ENCODE assay signal across 8 cellular contexts in the genomic region with DNA sequence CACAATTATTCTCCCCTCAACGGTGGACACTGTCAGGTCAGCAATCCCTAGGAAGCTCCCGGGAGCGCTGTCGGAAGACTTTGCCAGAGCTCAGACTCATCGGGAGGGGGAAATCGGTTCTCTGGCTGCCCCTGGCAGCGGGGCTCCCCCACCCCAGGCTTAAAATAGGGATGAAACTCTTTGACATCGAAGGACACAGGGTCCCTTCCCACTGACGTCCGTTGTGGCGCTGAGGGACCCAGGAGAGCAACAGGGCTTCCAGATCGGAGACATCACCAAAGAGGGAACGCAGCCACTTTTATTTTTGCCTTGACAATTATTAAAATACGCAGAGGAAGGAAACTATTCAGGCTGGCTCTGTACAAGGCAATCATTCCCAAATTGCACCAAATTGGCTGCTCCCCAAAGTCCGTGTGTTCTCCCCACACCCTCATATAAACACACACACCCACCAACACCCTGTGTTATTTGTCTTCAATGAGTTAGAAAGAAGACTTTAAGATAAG.
DNase-seq lines count a peak whose midpoint lies in the region; ATAC-seq and TF ChIP-seq lines count a peak whose summit lies in the region.

No MANE protein-coding gene starts in this region.

- H3K4me3 Mint-ChIP-seq in T-helper 17 cell: peak overlapping the region; percentile 28

- peak overlapping the region; percentile 68 for H3K9ac ChIP-seq in ES-I3 (ENCODE audit: low read depth, low read length)

- H3K27me3 ChIP-seq in left ventricle myocardium inferior (ENCODE audit: low read depth): no peaks in the 10 kb centered on the region

- TF ChIP-seq CTCF in left ventricle myocardium inferior (IDR thresholded peaks at IDR 0.05; ENCODE audit: borderline replicate concordance) (no peak), retinal pigment epithelial cell (conservative IDR thresholded peaks at IDR 0.05; ENCODE audit: low read depth, low read length) (no peak)

- no peak for ATAC-seq in T-helper 17 cell

- H3K4me3 ChIP-seq in left ventricle myocardium inferior (peak overlapping the region; percentile 67), retinal pigment epithelial cell (ENCODE audit: low read length) (peak overlapping the region; percentile 36)

- H3K9me3 ChIP-seq in ES-I3 (ENCODE audit: control insufficient read depth, insufficient read depth, low read length) (no peaks in the 10 kb centered on the region), T-helper 17 cell (ENCODE audit: control insufficient read depth, low read length, poor library complexity, severe bottlenecking) (no peaks in the 10 kb centered on the region), left ventricle myocardium inferior (replicated peaks) (no peaks in the 10 kb centered on the region)

- no peaks in the 10 kb centered on the region for H3K4me1 ChIP-seq in ES-I3 (ENCODE audit: insufficient read depth, low read length)
- H3K4me1 ChIP-seq in left ventricle myocardium inferior: peaks cover 57% of the 10 kb centered on the region

- peak overlapping the region; percentile 81 for H3K27ac ChIP-seq in left ventricle myocardium inferior (replicated peaks)

- DNase-seq in T-helper 17 cell (no peak), left ventricle myocardium inferior (peak; percentile 45), retinal pigment epithelial cell (ENCODE audit: low read depth) (no peak), H4 (ENCODE audit: low spot score) (no peak), NCI-H187 (lab: John Stamatoyannopoulos, UW) (no peak), T-helper 1 cell (no peak), SKM-1 (lab: John Stamatoyannopoulos, UW; ENCODE audit: unreplicated experiment) (no peak)

- H3K36me3 Mint-ChIP-seq in T-helper 17 cell (ENCODE audit: low read depth): no peaks in the 10 kb centered on the region

- peaks cover 17% of the 10 kb centered on the region for H3K4me1 Mint-ChIP-seq in T-helper 17 cell

- peaks cover 57% of the 10 kb centered on the region for H3K27me3 Mint-ChIP-seq in T-helper 17 cell

- H3K36me3 ChIP-seq in ES-I3 (ENCODE audit: insufficient read depth, low read length) (no peaks in the 10 kb centered on the region), left ventricle myocardium inferior (no peaks in the 10 kb centered on the region)

- intact Hi-C loops in left ventricle myocardium inferior (cut with micrococcal nuclease): no loop called here

- H3K27ac Mint-ChIP-seq in T-helper 17 cell: peak overlapping the region; percentile 81
